In the genomic region with DNA sequence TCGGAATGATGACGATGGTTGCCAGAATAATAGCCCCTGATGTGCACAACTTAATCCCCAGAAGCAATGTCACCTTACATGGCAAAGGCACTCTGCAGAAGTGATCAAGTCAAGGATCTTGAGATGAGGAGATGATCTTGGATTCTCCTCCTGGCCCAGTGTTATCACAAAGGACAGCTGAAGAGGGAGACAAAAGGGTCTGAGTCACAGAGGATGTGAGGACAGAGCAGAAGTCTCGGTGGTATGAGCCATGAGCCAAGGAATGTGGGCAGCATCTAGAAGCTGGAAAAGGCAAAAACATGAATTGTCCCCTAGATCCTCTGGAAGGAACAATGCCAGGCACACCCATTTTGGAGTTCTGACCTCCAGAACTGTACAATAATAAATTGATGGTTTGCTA, we compare ENCODE assay signal across 24 cellular contexts.
A peak's percentile ranks its signal among the peaks of the same experiment; 100 is the strongest.
DNase-seq lines count a peak whose midpoint lies in the region; ATAC-seq, FAIRE-seq and TF ChIP-seq lines count a peak whose summit lies in the region.
"Had no signal": no experiment of that assay in that cellular context is flagged by ENCODE, and none has a peak within 500 bp of the region (broad histone marks: within the 10 kb centered on the region; RNA-seq: fewer than 3 reads in every experiment).

No MANE protein-coding gene starts in this region.

- peaks cover 4% of the 10 kb centered on the region for H3K9me3 Mint-ChIP-seq in CD8-positive, alpha-beta T cell
- H3K9me3 Mint-ChIP-seq: CD4-positive, alpha-beta T cell had no signal

- H3K4me1 ChIP-seq in foreskin keratinocyte, result no peaks in the 10 kb centered on the region
- H3K4me1 ChIP-seq in CD8-positive, alpha-beta T cell (ENCODE audit: insufficient read depth, low read length), result no peaks in the 10 kb centered on the region

- H3K27me3 Mint-ChIP-seq in CD8-positive, alpha-beta T cell (ENCODE audit: low read depth), result peaks cover 5% of the 10 kb centered on the region

- H3K36me3 Mint-ChIP-seq in CD8-positive, alpha-beta T cell, result no peaks in the 10 kb centered on the region
- H3K36me3 Mint-ChIP-seq: CD8-positive, alpha-beta memory T cell had no signal

- CTCF ChIA-PET in CD8-positive, alpha-beta T cell (lab: Charles Lee), result interaction anchor here (0.7 kb wide), 1 partner anchor 15 kb away, joined by 3 read pairs; no protein-coding TSS in a partner anchor

- TF ChIP-seq CTCF in foreskin keratinocyte (conservative IDR thresholded peaks at IDR 0.05), result no peak
- TF ChIP-seq CTCF in CD8-positive, alpha-beta T cell (IDR thresholded peaks at IDR 0.05), result no peak

- ATAC-seq in foreskin keratinocyte (peak; percentile 39), HG02763 (IDR thresholded peaks at IDR 0.05; ENCODE audit: unreplicated experiment) (no peak)
- no peak for ATAC-seq in CD8-positive, alpha-beta T cell
- ATAC-seq: GM12878 had no signal

- no peak overlapping the region for H3K4me3 Mint-ChIP-seq in CD8-positive, alpha-beta T cell
- H3K4me3 Mint-ChIP-seq: CD4-positive, alpha-beta T cell; CD8-positive, alpha-beta memory T cell had no signal

- intact Hi-C loops in CD8-positive, alpha-beta T cell (cut with DNase I, micrococcal nuclease), result no loop called here

- no peak overlapping the region for H3K27ac ChIP-seq in foreskin keratinocyte
- no peak overlapping the region for H3K27ac ChIP-seq in CD8-positive, alpha-beta T cell (ENCODE audit: low read depth, low read length)
- H3K27ac ChIP-seq: BLaER1 treated with 17β-estradiol and CSF1 and Interleukin-3, amounts not matched to agents 10 nM and 100 nM; C4-2B had no signal

- POLR2A ChIA-PET in CD8-positive, alpha-beta T cell (lab: Charles Lee), result no interaction called here

- DNase-seq in HT1080 (ENCODE audit: low read depth) (peak; percentile 24), foreskin keratinocyte (no peak), urothelium cell line (ENCODE audit: low spot score) (peak; percentile 37)
- no peak for DNase-seq in activated CD4-positive, alpha-beta T cell treated with anti-CD3 and anti-CD28 coated beads for 4 hours
- DNase-seq in CD8-positive, alpha-beta T cell, result no peak
- DNase-seq: 8988T; ACHN; CD4-positive, alpha-beta T cell; CD8-positive, alpha-beta memory T cell; COR-L47; DMS 273 treated with DMSO at 0.1 percent for 48 hours; DMS153; DMS53; DMS79; DND-41; EL; GDM1 had no signal

- peak; percentile 83 for FAIRE-seq in urothelium cell line (lab: Jason Lieb, UNC)
- FAIRE-seq: A204.1, GM12878, GM12892, GM18507 had no signal

- no peaks in the 10 kb centered on the region for H3K9me3 ChIP-seq in CD8-positive, alpha-beta T cell (ENCODE audit: low read length)

- H3K4me3 ChIP-seq in CD8-positive, alpha-beta T cell (ENCODE audit: low read depth, low read length), result no peak overlapping the region
- H3K4me3 ChIP-seq: BLaER1 treated with 17β-estradiol and CSF1 and Interleukin-3, amounts not matched to agents 10 nM and 100 nM; GM12878 had no signal

- no peak overlapping the region for H3K27ac Mint-ChIP-seq in CD8-positive, alpha-beta T cell
- H3K27ac Mint-ChIP-seq: CD4-positive, alpha-beta T cell; CD8-positive, alpha-beta memory T cell had no signal

- no peaks in the 10 kb centered on the region for H3K27me3 ChIP-seq in foreskin keratinocyte
- no peaks in the 10 kb centered on the region for H3K27me3 ChIP-seq in CD8-positive, alpha-beta T cell (ENCODE audit: insufficient read depth, low read length)
- H3K27me3 ChIP-seq: BLaER1 treated with 17β-estradiol and CSF1 and Interleukin-3, amounts not matched to agents 10 nM and 100 nM had no signal

- no peaks in the 10 kb centered on the region for H3K36me3 ChIP-seq in CD8-positive, alpha-beta T cell (ENCODE audit: insufficient read depth, low read length)

- H3K4me1 Mint-ChIP-seq in CD8-positive, alpha-beta T cell (ENCODE audit: low read depth), result peaks cover 6% of the 10 kb centered on the region

Comparison
In these comparisons a context has a peak if more than half of its experiments do, and no peak if none do; other contexts are left out.
1. DNase-seq: peak in HT1080 (single experiment) and urothelium cell line (single experiment); none in foreskin keratinocyte (0 of 2), activated CD4-positive, alpha-beta T cell treated with anti-CD3 and anti-CD28 coated beads for 4 hours (0 of 2) and CD8-positive, alpha-beta T cell (0 of 7).